In genomic region chr5:132866342-132867045, GRCh38 we compare ENCODE assay signal across 1 cellular context.
TF ChIP-seq lines count a peak whose summit lies in the region.

TSS of gene GDF9 (minus strand) at chr5:132866469. CDS start at chr5:132864533, 1,936 bp downstream.
TSS of gene UQCRQ (plus strand) at chr5:132866642. CDS start at chr5:132866882, 240 bp downstream.

TF ChIP-seq in HepG2, 621 proteins besides CTCF, POLR2A, EP300 and RAD21 (continued from another document):
- TF ChIP-seq ZMAT5 (CRISPR knock-in tag; IDR thresholded peaks at IDR 0.05; ENCODE audit: borderline replicate concordance, low read depth) (no peak), ZNF691 (CRISPR knock-in tag; IDR thresholded peaks at IDR 0.05; ENCODE audit: borderline replicate concordance, low read depth) (no peak), WIZ (CRISPR knock-in tag; IDR thresholded peaks at IDR 0.05) (peak; percentile 13; the same call in 1 of the 2 replicates), ZNF382 (CRISPR knock-in tag; IDR thresholded peaks at IDR 0.05; ENCODE audit: borderline replicate concordance) (no peak), SUZ12 (IDR thresholded peaks at IDR 0.05; ENCODE audit: low read depth, low read length) (no peak), ZNF646 (CRISPR knock-in tag; IDR thresholded peaks at IDR 0.05) (no peak), ZNF816 (CRISPR knock-in tag; IDR thresholded peaks at IDR 0.05; ENCODE audit: borderline replicate concordance) (no peak; the same call in 1 of the 2 replicates), PAX8 (CRISPR knock-in tag; IDR thresholded peaks at IDR 0.05; ENCODE audit: borderline replicate concordance) (no peak; the same call in 1 of the 2 replicates), ZC3H13 (CRISPR knock-in tag; IDR thresholded peaks at IDR 0.05) (peak; percentile 69), RARA (CRISPR knock-in tag; IDR thresholded peaks at IDR 0.05) (peak; percentile 56), ZNF572 (CRISPR knock-in tag; IDR thresholded peaks at IDR 0.05) (no peak), SRSF1 (optimal IDR thresholded peaks at IDR 0.05; ENCODE audit: low read depth, low read length) (peak; percentile 93), ZNF703 (CRISPR knock-in tag; IDR thresholded peaks at IDR 0.05; ENCODE audit: borderline replicate concordance) (no peak), TAF1 (CRISPR knock-in tag; IDR thresholded peaks at IDR 0.05) (peak; percentile 91), ATF1 (CRISPR knock-in tag; IDR thresholded peaks at IDR 0.05) (peak; percentile 92), PRDM10 (CRISPR knock-in tag; IDR thresholded peaks at IDR 0.05; ENCODE audit: low read depth) (peak; percentile 100), NFIC (IDR thresholded peaks at IDR 0.05; ENCODE audit: low read length) (peak; percentile 10; the same call in 1 of the 2 replicates), HMG20A (CRISPR knock-in tag; IDR thresholded peaks at IDR 0.05; ENCODE audit: borderline replicate concordance) (no peak; the same call in 1 of the 2 replicates), HDAC2 (CRISPR knock-in tag; IDR thresholded peaks at IDR 0.05) (peak; percentile 66)
